Comparison of ENCODE assay signal across 1 cellular context in genomic region chr1:145136354-145136753, GRCh38. TPM values are rescaled to one million over a fixed set of nuclear protein-coding genes. Genes with fewer than 3 reads are reported as not detected.
"Had no signal": no experiment of that assay in that cellular context is flagged by ENCODE, and none has a peak within 500 bp of the region (broad histone marks: within the 10 kb centered on the region; RNA-seq: fewer than 3 reads in every experiment).

No MANE protein-coding gene starts in this region.

RNA-seq across cellular contexts. Expression of gene FAM72D, which starts 40.6 kb away (rescaled TPM):
- total RNA-seq: bronchial epithelial cell had no signal
